Comparison of ENCODE assay signal across 15 cellular contexts in genomic region chr14:36478782-36479181, GRCh38. TPM values are rescaled to one million over a fixed set of nuclear protein-coding genes. Genes with fewer than 3 reads are reported as not detected.
DNase-seq lines count a peak whose midpoint lies in the region; ATAC-seq, FAIRE-seq and TF ChIP-seq lines count a peak whose summit lies in the region.
"Had no signal": no experiment of that assay in that cellular context is flagged by ENCODE, and none has a peak within 500 bp of the region (broad histone marks: within the 10 kb centered on the region; RNA-seq: fewer than 3 reads in every experiment).

No MANE protein-coding gene starts in this region.

- CTCF ChIA-PET in GM12878 (lab: Yijun Ruan, JAX), result interaction anchor here (1.7 kb wide), 1 partner anchor 10 kb away, joined by 5 read pairs; no protein-coding TSS in a partner anchor

- H3K27me3 Mint-ChIP-seq in osteocyte (ENCODE audit: unreplicated experiment), result peaks cover 12% of the 10 kb centered on the region

- TF ChIP-seq CTCF in GM12878 (IDR thresholded peaks at IDR 0.05 in 2 of 3, conservative IDR thresholded peaks at IDR 0.05 in 1 of 3; ENCODE audit: control insufficient read depth in 2 of 3, extremely low read depth in 1 of 3, insufficient read depth in 1 of 3, low read depth in 3 of 3, low read length in 3 of 3) (no peak), osteocyte (IDR thresholded peaks at IDR 0.05) (no peak), dorsolateral prefrontal cortex (IDR thresholded peaks at IDR 0.05 in 54 of 56, conservative IDR thresholded peaks at IDR 0.05 in 2 of 56; ENCODE audit: low read depth in 1 of 56, partially characterized antibody in 56 of 56) (no peak)

- H3K27me3 ChIP-seq in GM12878 (replicated peaks in 1 of 2; ENCODE audit: control insufficient read depth in 2 of 2, insufficient read depth in 2 of 2, low read length in 1 of 2) (no peaks in the 10 kb centered on the region), dorsolateral prefrontal cortex (peaks cover 0 to 29% (median 3%) of the 10 kb centered on the region in 45 donors)

- ATAC-seq in GM18511 (IDR thresholded peaks at IDR 0.05; ENCODE audit: unreplicated experiment) (peak; percentile 62), GM21390 (IDR thresholded peaks at IDR 0.05; ENCODE audit: unreplicated experiment) (peak; percentile 79), HG03469 (IDR thresholded peaks at IDR 0.05; ENCODE audit: unreplicated experiment) (peak; percentile 61), GM12878 (peak; percentile 80), HG03280 (IDR thresholded peaks at IDR 0.05; ENCODE audit: unreplicated experiment) (no peak)
- ATAC-seq: psoas muscle had no signal

- H3K4me3 Mint-ChIP-seq in osteocyte (ENCODE audit: unreplicated experiment), result no peak overlapping the region
- H3K4me3 Mint-ChIP-seq: CD14-positive monocyte; central memory CD8-positive, alpha-beta T cell had no signal

- POLR2A ChIA-PET in GM12878 (lab: Charles Lee), result no interaction called here

- no peaks in the 10 kb centered on the region for H3K4me1 ChIP-seq in GM12878 (ENCODE audit: control insufficient read depth, insufficient read depth, low read length)
- H3K4me1 ChIP-seq: psoas muscle had no signal

- BruUV-seq in GM12878 (replicated peaks; lab: Mats Ljungman, UMichigan), result no TSS peak

- DNase-seq in GM12878 (ENCODE audit: low read depth, low spot score) (no peak), osteocyte (ENCODE audit: extremely low spot score, unreplicated experiment) (no peak), dorsolateral prefrontal cortex (no peak), RPMI8226 (no peak)
- DNase-seq: NCI-H1092 treated with DMSO at 0.1 percent for 48 hours, NCI-H526 treated with DMSO at 0.1 percent for 48 hours, psoas muscle had no signal

- SMC1A ChIA-PET in GM12878 (lab: Charles Lee; ENCODE audit: uncharacterized antibody, unreplicated experiment), result no interaction called here

- in situ Hi-C loops in GM12878 (cut with MboI), result no loop called here

- no peak for TF ChIP-seq RAD21 in GM12878 (IDR thresholded peaks at IDR 0.05; ENCODE audit: insufficient read depth, low read depth, low read length)

- H2AFZ ChIP-seq in GM12878 (ENCODE audit: control insufficient read depth, low read depth, low read length), result no peak overlapping the region

- WGBS in GM12878 (ENCODE audit: insufficient coverage, insufficient replicate concordance, low lambda C conversion rate, missing lambda C conversion rate), result 0% methylated on average over 1 of the region's 1 CpG

- H3K4me3 ChIP-seq in GM12878 (no peak overlapping the region), dorsolateral prefrontal cortex (no peak overlapping the region)
- H3K4me3 ChIP-seq: psoas muscle had no signal

- no peak overlapping the region for H3K4me2 ChIP-seq in GM12878 (ENCODE audit: control insufficient read depth, insufficient read depth)

- H3K9ac ChIP-seq in GM12878 (ENCODE audit: control insufficient read depth, insufficient read depth, low read length), result no peak overlapping the region

- TF ChIP-seq POLR2A in GM12878 (IDR thresholded peaks at IDR 0.05; ENCODE audit: low read depth, low read length), result no peak

- no peaks in the 10 kb centered on the region for H3K9me3 ChIP-seq in GM12878 (replicated peaks; ENCODE audit: control insufficient read depth, insufficient read depth, low read length)
- H3K9me3 ChIP-seq: psoas muscle had no signal

- H3K27ac ChIP-seq in GM12878 (ENCODE audit: control insufficient read depth, insufficient read depth), result no peak overlapping the region
- H3K27ac ChIP-seq in dorsolateral prefrontal cortex, result no peak overlapping the region
- H3K27ac ChIP-seq: psoas muscle had no signal

- H3K36me3 Mint-ChIP-seq in osteocyte (ENCODE audit: unreplicated experiment), result no peaks in the 10 kb centered on the region
- H3K36me3 Mint-ChIP-seq: CD14-positive monocyte had no signal

- no peaks in the 10 kb centered on the region for H3K4me1 Mint-ChIP-seq in osteocyte (ENCODE audit: unreplicated experiment)
- H3K4me1 Mint-ChIP-seq: CD14-positive monocyte; central memory CD8-positive, alpha-beta T cell had no signal

- no peaks in the 10 kb centered on the region for H3K9me3 Mint-ChIP-seq in osteocyte (ENCODE audit: unreplicated experiment)
- H3K9me3 Mint-ChIP-seq: CD14-positive monocyte; central memory CD8-positive, alpha-beta T cell had no signal

- no peaks in the 10 kb centered on the region for H3K79me2 ChIP-seq in GM12878 (ENCODE audit: control insufficient read depth, insufficient read depth, low read length)

- H3K36me3 ChIP-seq in GM12878 (ENCODE audit: control insufficient read depth in 2 of 2, insufficient read depth in 2 of 2, low read length in 1 of 2), result no peaks in the 10 kb centered on the region

- RAD21 ChIA-PET in GM12878 (lab: Charles Lee; ENCODE audit: unreplicated experiment), result no interaction called here

- H4K20me1 ChIP-seq in GM12878 (ENCODE audit: control insufficient read depth, insufficient read depth), result no peaks in the 10 kb centered on the region

- TF ChIP-seq EP300 in GM12878 (IDR thresholded peaks at IDR 0.05; ENCODE audit: borderline replicate concordance in 1 of 2, control insufficient read depth in 1 of 2, low read depth in 2 of 2, low read length in 2 of 2), result no peak

- FAIRE-seq in GM12878 (lab: Jason Lieb, UNC), result no peak

- H3K27ac Mint-ChIP-seq in osteocyte (ENCODE audit: unreplicated experiment), result no peak overlapping the region
- H3K27ac Mint-ChIP-seq: CD14-positive monocyte had no signal

- intact Hi-C loops in GM12878 (cut with micrococcal nuclease; ENCODE audit: unreplicated experiment), result no loop called here
- intact Hi-C loops in dorsolateral prefrontal cortex (cut with DNase I), result no loop called here

TF ChIP-seq in GM12878, 131 proteins besides CTCF, POLR2A, EP300 and RAD21 (continues in another document):
- TF ChIP-seq MAX (IDR thresholded peaks at IDR 0.05; ENCODE audit: low read depth, low read length) (no peak), ZBED1 (IDR thresholded peaks at IDR 0.05; ENCODE audit: borderline replicate concordance) (no peak), CHD1 (IDR thresholded peaks at IDR 0.05; ENCODE audit: low read depth, low read length) (no peak), IRF5 (IDR thresholded peaks at IDR 0.05; ENCODE audit: borderline replicate concordance) (no peak), ZBTB4 (CRISPR knock-in tag; IDR thresholded peaks at IDR 0.05) (no peak), NFYA (IDR thresholded peaks at IDR 0.05; ENCODE audit: borderline replicate concordance, low read depth, low read length) (no peak), KLF5 (IDR thresholded peaks at IDR 0.05; ENCODE audit: partially characterized antibody) (no peak), MTA2 (IDR thresholded peaks at IDR 0.05; ENCODE audit: low read depth) (no peak)

RNA-seq across cellular contexts. Expression of gene NKX2-1, which starts 41.2 kb away (rescaled TPM):
- not detected in 2 replicates for total RNA-seq in GM12878 (2013; cell fraction: nucleolus; rRNA removed)
- not detected in 2 replicates for total RNA-seq in GM12878 (2014; rRNA removed)
- not detected in 2 replicates for total RNA-seq in GM12878 (2014; rRNA removed; fragmentation: Illumina TruSeq; extraction: Trizol)
- total RNA-seq in GM12878 (2021), result not detected in 2 replicates
- not detected for polyA plus RNA-seq in GM12878 (2011; ENCODE audit: low read depth)
- polyA plus RNA-seq in GM12878 (2011; rRNA removed), result not detected in 2 replicates
- polyA plus RNA-seq in GM12878 (2011; cell fraction: cytosol; rRNA removed), result not detected in 2 replicates
- not detected in 2 replicates for polyA plus RNA-seq in GM12878 (2011; cell fraction: nucleus; rRNA removed)
- not detected in 2 replicates for polyA plus RNA-seq in GM12878 (2012)
- 0.03 TPM in 1 of 2 replicates, not detected in the other for polyA plus RNA-seq in GM12878 (2014; fragmentation: Illumina TruSeq; extraction: Trizol)
- polyA plus RNA-seq in GM12878 (2014; fragmentation: Nextera tagmentation; extraction: Ambion mirVana), result not detected
- polyA plus RNA-seq in GM12878 (2014; rRNA removed), result not detected in 2 replicates
- polyA plus RNA-seq in GM12878 (2016; fragmentation: Nextera tagmentation; extraction: Ambion mirVana), result not detected
- not detected in 2 replicates for polyA minus RNA-seq in GM12878 (2011; rRNA and poly(A)+ RNA removed)
- polyA minus RNA-seq in GM12878 (2011; cell fraction: cytosol; rRNA and poly(A)+ RNA removed), result not detected in 2 replicates
- polyA minus RNA-seq in GM12878 (2011; cell fraction: nucleus; rRNA and poly(A)+ RNA removed), result not detected in 2 replicates
- total RNA-seq in osteocyte, result not detected in 2 replicates
- 1 to 10 TPM in 2 of 120 experiments, under 1 TPM in 79, not detected in 39; 0.16 to 1.4 (median 0.39) TPM for total RNA-seq in dorsolateral prefrontal cortex
- total RNA-seq: G401, mesenteric fat pad, psoas muscle had no signal
- polyA plus RNA-seq: CD14-positive monocyte, psoas muscle had no signal
